In the genomic region with DNA sequence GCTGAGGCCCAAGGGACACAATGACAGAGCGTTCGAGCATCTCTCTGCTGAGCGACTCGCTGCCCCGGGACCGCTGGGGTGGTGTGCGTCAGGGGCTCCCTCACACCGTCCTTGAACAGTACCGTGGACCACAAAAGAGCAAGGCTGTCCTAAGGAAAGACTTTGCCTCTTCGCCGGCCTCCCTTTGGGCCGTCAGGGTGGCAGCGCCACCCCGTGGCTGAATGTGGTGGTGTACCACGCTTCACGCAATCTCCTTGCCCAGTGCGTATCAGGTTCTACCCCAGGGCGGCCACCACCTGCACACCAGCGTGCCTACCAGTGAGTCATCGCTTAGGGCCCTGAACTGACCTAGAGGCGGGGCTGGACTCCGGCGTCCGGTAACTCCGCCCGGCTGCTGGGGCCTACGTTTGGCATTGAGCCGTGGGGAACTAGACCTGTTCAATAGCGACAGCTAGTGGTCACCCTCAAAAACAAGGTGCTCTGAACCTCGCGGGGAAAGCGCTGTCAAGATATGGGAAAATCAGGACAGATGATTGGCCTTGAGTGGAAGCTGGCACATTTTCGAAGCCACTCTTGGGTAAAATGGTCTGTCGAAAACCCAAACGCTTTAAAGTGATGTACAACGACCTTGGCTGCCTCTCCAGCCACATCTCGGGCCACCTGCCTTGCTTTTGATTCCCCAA, we compare ENCODE assay signal across 1 cellular context.
TF ChIP-seq lines count a peak whose summit lies in the region.

No MANE protein-coding gene starts in this region.

TF ChIP-seq in HepG2, 621 proteins besides CTCF, POLR2A, EP300 and RAD21 (continued from another document and continues in another):
- TF ChIP-seq KDM2A (CRISPR knock-in tag; IDR thresholded peaks at IDR 0.05; ENCODE audit: borderline replicate concordance, low read depth) (peak; percentile 71), ZMAT5 (CRISPR knock-in tag; IDR thresholded peaks at IDR 0.05; ENCODE audit: borderline replicate concordance, low read depth) (no peak), NFRKB (IDR thresholded peaks at IDR 0.05) (no peak), AGO2 (optimal IDR thresholded peaks at IDR 0.05; ENCODE audit: low read depth, low read length) (no peak), ZNF503 (CRISPR knock-in tag; IDR thresholded peaks at IDR 0.05) (no peak), ZFYVE20 (CRISPR knock-in tag; IDR thresholded peaks at IDR 0.05; ENCODE audit: borderline replicate concordance, low read depth) (no peak), TCF7 (IDR thresholded peaks at IDR 0.05; ENCODE audit: low read depth) (no peak), BRCA1 (CRISPR knock-in tag; IDR thresholded peaks at IDR 0.05) (no peak), ZNF784 (CRISPR knock-in tag; IDR thresholded peaks at IDR 0.05; ENCODE audit: borderline replicate concordance) (peak; percentile 80; the same call in 1 of the 2 replicates), ZSCAN30 (CRISPR knock-in tag; IDR thresholded peaks at IDR 0.05) (no peak), HNRNPUL1 (IDR thresholded peaks at IDR 0.05; ENCODE audit: low read depth, low read length) (no peak), SUZ12 (IDR thresholded peaks at IDR 0.05; ENCODE audit: low read depth, low read length) (no peak), ZXDC (CRISPR knock-in tag; IDR thresholded peaks at IDR 0.05) (no peak), HNRNPH1 (optimal IDR thresholded peaks at IDR 0.05; ENCODE audit: low read depth, low read length) (no peak), TIGD3 (CRISPR knock-in tag; IDR thresholded peaks at IDR 0.05; ENCODE audit: borderline replicate concordance) (no peak), CENPX (CRISPR knock-in tag; IDR thresholded peaks at IDR 0.05) (no peak), PCBP1 (IDR thresholded peaks at IDR 0.05; ENCODE audit: borderline replicate concordance, low read depth, low read length) (no peak), SIN3B (IDR thresholded peaks at IDR 0.05; ENCODE audit: low read length) (no peak), ZNF772 (CRISPR knock-in tag; IDR thresholded peaks at IDR 0.05) (no peak), ZSCAN12 (CRISPR knock-in tag; IDR thresholded peaks at IDR 0.05) (no peak), ZFP41 (CRISPR knock-in tag; IDR thresholded peaks at IDR 0.05; ENCODE audit: borderline replicate concordance) (0 out of 2 replicates have a peak, but pooled peaks have one; percentile 61), ZNF605 (CRISPR knock-in tag; IDR thresholded peaks at IDR 0.05) (no peak), RARA (CRISPR knock-in tag; IDR thresholded peaks at IDR 0.05) (peak; percentile 26; the same call in 1 of the 2 replicates), MIER2 (CRISPR knock-in tag; IDR thresholded peaks at IDR 0.05) (0 out of 2 replicates have a peak, but pooled peaks have one; percentile 48), ZKSCAN5 (CRISPR knock-in tag; IDR thresholded peaks at IDR 0.05) (no peak), ATM (IDR thresholded peaks at IDR 0.05; ENCODE audit: borderline replicate concordance) (no peak), KAT7 (CRISPR knock-in tag; IDR thresholded peaks at IDR 0.05; ENCODE audit: borderline replicate concordance) (no peak), ELF1 (CRISPR knock-in tag; IDR thresholded peaks at IDR 0.05) (no peak)
- TF ChIP-seq, protein P1, sequence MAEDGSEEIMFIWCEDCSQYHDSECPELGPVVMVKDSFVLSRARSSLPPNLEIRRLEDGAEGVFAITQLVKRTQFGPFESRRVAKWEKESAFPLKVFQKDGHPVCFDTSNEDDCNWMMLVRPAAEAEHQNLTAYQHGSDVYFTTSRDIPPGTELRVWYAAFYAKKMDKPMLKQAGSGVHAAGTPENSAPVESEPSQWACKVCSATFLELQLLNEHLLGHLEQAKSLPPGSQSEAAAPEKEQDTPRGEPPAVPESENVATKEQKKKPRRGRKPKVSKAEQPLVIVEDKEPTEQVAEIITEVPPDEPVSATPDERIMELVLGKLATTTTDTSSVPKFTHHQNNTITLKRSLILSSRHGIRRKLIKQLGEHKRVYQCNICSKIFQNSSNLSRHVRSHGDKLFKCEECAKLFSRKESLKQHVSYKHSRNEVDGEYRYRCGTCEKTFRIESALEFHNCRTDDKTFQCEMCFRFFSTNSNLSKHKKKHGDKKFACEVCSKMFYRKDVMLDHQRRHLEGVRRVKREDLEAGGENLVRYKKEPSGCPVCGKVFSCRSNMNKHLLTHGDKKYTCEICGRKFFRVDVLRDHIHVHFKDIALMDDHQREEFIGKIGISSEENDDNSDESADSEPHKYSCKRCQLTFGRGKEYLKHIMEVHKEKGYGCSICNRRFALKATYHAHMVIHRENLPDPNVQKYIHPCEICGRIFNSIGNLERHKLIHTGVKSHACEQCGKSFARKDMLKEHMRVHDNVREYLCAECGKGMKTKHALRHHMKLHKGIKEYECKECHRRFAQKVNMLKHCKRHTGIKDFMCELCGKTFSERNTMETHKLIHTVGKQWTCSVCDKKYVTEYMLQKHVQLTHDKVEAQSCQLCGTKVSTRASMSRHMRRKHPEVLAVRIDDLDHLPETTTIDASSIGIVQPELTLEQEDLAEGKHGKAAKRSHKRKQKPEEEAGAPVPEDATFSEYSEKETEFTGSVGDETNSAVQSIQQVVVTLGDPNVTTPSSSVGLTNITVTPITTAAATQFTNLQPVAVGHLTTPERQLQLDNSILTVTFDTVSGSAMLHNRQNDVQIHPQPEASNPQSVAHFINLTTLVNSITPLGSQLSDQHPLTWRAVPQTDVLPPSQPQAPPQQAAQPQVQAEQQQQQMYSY (CRISPR knock-in tag; IDR thresholded peaks at IDR 0.05): no peak
- TF ChIP-seq, protein P2, sequence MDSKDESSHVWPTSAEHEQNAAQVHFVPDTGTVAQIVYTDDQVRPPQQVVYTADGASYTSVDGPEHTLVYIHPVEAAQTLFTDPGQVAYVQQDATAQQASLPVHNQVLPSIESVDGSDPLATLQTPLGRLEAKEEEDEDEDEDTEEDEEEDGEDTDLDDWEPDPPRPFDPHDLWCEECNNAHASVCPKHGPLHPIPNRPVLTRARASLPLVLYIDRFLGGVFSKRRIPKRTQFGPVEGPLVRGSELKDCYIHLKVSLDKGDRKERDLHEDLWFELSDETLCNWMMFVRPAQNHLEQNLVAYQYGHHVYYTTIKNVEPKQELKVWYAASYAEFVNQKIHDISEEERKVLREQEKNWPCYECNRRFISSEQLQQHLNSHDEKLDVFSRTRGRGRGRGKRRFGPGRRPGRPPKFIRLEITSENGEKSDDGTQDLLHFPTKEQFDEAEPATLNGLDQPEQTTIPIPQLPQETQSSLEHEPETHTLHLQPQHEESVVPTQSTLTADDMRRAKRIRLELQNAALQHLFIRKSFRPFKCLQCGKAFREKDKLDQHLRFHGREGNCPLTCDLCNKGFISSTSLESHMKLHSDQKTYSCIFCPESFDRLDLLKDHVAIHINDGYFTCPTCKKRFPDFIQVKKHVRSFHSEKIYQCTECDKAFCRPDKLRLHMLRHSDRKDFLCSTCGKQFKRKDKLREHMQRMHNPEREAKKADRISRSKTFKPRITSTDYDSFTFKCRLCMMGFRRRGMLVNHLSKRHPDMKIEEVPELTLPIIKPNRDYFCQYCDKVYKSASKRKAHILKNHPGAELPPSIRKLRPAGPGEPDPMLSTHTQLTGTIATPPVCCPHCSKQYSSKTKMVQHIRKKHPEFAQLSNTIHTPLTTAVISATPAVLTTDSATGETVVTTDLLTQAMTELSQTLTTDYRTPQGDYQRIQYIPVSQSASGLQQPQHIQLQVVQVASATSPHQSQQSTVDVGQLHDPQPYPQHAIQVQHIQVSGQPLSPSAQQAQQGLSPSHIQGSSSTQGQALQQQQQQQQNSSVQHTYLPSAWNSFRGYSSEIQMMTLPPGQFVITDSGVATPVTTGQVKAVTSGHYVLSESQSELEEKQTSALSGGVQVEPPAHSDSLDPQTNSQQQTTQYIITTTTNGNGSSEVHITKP (CRISPR knock-in tag; IDR thresholded peaks at IDR 0.05; ENCODE audit: low read depth): no peak
- TF ChIP-seq, protein P3, sequence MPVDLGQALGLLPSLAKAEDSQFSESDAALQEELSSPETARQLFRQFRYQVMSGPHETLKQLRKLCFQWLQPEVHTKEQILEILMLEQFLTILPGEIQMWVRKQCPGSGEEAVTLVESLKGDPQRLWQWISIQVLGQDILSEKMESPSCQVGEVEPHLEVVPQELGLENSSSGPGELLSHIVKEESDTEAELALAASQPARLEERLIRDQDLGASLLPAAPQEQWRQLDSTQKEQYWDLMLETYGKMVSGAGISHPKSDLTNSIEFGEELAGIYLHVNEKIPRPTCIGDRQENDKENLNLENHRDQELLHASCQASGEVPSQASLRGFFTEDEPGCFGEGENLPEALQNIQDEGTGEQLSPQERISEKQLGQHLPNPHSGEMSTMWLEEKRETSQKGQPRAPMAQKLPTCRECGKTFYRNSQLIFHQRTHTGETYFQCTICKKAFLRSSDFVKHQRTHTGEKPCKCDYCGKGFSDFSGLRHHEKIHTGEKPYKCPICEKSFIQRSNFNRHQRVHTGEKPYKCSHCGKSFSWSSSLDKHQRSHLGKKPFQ (CRISPR knock-in tag; IDR thresholded peaks at IDR 0.05; ENCODE audit: insufficient replicate concordance): peak; percentile 44
- TF ChIP-seq, protein P4, sequence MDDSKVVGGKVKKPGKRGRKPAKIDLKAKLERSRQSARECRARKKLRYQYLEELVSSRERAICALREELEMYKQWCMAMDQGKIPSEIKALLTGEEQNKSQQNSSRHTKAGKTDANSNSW (CRISPR knock-in tag; IDR thresholded peaks at IDR 0.05; ENCODE audit: borderline replicate concordance): no peak; the same call in 1 of the 2 replicates
- TF ChIP-seq, protein P5, sequence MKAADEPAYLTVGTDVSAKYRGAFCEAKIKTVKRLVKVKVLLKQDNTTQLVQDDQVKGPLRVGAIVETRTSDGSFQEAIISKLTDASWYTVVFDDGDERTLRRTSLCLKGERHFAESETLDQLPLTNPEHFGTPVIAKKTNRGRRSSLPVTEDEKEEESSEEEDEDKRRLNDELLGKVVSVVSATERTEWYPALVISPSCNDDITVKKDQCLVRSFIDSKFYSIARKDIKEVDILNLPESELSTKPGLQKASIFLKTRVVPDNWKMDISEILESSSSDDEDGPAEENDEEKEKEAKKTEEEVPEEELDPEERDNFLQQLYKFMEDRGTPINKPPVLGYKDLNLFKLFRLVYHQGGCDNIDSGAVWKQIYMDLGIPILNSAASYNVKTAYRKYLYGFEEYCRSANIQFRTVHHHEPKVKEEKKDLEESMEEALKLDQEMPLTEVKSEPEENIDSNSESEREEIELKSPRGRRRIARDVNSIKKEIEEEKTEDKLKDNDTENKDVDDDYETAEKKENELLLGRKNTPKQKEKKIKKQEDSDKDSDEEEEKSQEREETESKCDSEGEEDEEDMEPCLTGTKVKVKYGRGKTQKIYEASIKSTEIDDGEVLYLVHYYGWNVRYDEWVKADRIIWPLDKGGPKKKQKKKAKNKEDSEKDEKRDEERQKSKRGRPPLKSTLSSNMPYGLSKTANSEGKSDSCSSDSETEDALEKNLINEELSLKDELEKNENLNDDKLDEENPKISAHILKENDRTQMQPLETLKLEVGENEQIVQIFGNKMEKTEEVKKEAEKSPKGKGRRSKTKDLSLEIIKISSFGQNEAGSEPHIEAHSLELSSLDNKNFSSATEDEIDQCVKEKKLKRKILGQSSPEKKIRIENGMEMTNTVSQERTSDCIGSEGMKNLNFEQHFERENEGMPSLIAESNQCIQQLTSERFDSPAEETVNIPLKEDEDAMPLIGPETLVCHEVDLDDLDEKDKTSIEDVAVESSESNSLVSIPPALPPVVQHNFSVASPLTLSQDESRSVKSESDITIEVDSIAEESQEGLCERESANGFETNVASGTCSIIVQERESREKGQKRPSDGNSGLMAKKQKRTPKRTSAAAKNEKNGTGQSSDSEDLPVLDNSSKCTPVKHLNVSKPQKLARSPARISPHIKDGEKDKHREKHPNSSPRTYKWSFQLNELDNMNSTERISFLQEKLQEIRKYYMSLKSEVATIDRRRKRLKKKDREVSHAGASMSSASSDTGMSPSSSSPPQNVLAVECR (CRISPR knock-in tag; IDR thresholded peaks at IDR 0.05; ENCODE audit: borderline replicate concordance): peak; percentile 43; the same call in 1 of the 2 replicates
